ENCODE assay signal across 1 cellular context in the genomic region with DNA sequence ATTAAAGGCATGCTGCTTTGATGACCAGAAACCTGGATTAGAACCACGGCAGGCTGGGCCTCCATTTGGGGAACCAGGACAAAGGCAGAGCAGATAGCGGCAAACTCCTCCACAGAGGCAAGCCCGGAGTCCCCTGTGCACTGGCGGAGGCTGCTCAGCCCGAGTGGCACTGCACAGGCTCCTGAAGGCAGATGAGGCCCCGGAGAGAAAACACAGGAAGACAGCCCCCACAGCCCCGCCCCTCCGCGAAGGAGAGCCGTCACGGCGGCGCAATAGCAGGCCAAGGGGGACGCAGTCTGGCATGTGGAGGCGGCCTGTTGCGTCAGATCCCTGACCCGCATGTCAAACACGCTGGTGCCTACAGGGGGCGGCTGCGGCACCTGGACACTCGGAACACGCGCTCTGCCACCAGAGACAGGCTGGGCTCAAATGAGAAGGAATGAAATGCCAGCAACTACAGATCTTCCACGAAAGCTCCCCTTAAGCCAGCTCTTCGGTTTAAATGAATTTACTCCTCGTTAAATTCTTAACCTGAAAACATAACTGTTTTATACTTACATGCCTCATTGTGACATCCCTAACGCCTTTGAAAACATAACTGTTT.
A peak's percentile ranks its signal among the peaks of the same experiment; 100 is the strongest.
TF ChIP-seq lines count a peak whose summit lies in the region.

No MANE protein-coding gene starts in this region.

TF ChIP-seq in HepG2, 621 proteins besides CTCF, POLR2A, EP300 and RAD21 (continued from another document and continues in another):
- TF ChIP-seq, protein P1, sequence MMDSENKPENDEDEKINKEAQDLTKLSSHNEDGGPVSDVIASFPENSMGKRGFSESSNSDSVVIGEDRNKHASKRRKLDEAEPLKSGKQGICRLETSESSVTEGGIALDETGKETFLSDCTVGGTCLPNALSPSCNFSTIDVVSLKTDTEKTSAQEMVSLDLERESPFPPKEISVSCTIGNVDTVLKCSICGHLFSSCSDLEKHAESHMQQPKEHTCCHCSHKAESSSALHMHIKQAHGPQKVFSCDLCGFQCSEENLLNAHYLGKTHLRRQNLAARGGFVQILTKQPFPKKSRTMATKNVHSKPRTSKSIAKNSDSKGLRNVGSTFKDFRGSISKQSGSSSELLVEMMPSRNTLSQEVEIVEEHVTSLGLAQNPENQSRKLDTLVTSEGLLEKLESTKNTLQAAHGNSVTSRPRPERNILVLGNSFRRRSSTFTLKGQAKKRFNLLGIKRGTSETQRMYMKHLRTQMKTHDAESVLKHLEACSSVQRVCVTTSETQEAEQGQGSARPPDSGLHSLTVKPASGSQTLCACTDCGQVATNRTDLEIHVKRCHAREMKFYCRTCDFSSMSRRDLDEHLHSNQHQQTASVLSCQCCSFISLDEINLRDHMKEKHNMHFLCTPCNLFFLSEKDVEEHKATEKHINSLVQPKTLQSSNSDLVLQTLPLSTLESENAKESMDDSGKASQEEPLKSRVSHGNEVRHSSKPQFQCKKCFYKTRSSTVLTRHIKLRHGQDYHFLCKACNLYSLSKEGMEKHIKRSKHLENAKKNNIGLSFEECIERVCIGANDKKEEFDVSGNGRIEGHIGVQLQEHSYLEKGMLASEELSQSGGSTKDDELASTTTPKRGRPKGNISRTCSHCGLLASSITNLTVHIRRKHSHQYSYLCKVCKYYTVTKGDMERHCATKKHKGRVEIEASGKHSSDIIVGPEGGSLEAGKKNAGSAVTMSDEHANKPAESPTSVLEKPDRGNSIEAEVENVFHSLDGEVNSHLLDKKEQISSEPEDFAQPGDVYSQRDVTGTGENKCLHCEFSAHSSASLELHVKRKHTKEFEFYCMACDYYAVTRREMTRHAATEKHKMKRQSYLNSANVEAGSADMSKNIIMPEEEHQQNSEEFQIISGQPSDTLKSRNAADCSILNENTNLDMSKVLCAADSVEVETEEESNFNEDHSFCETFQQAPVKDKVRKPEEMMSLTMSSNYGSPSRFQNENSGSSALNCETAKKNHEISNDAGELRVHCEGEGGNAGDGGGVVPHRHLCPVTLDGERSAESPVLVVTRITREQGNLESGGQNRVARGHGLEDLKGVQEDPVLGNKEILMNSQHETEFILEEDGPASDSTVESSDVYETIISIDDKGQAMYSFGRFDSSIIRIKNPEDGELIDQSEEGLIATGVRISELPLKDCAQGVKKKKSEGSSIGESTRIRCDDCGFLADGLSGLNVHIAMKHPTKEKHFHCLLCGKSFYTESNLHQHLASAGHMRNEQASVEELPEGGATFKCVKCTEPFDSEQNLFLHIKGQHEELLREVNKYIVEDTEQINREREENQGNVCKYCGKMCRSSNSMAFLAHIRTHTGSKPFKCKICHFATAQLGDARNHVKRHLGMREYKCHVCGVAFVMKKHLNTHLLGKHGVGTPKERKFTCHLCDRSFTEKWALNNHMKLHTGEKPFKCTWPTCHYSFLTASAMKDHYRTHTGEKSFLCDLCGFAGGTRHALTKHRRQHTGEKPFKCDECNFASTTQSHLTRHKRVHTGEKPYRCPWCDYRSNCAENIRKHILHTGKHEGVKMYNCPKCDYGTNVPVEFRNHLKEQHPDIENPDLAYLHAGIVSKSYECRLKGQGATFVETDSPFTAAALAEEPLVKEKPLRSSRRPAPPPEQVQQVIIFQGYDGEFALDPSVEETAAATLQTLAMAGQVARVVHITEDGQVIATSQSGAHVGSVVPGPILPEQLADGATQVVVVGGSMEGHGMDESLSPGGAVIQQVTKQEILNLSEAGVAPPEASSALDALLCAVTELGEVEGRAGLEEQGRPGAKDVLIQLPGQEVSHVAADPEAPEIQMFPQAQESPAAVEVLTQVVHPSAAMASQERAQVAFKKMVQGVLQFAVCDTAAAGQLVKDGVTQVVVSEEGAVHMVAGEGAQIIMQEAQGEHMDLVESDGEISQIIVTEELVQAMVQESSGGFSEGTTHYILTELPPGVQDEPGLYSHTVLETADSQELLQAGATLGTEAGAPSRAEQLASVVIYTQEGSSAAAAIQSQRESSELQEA (CRISPR knock-in tag; IDR thresholded peaks at IDR 0.05; ENCODE audit: not compliant biosample characterization): no peak
- TF ChIP-seq, protein P2, sequence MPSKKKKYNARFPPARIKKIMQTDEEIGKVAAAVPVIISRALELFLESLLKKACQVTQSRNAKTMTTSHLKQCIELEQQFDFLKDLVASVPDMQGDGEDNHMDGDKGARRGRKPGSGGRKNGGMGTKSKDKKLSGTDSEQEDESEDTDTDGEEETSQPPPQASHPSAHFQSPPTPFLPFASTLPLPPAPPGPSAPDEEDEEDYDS (CRISPR knock-in tag; IDR thresholded peaks at IDR 0.05): no peak
- TF ChIP-seq ZNF619 (CRISPR knock-in tag; IDR thresholded peaks at IDR 0.05): no peak
- TF ChIP-seq ZNF546 (CRISPR knock-in tag; conservative IDR thresholded peaks at IDR 0.05): no peak
- no peak for TF ChIP-seq KLF15 (CRISPR knock-in tag; IDR thresholded peaks at IDR 0.05; ENCODE audit: borderline replicate concordance)
- no peak for TF ChIP-seq ZSCAN20 (CRISPR knock-in tag; IDR thresholded peaks at IDR 0.05; ENCODE audit: borderline replicate concordance)
- TF ChIP-seq SATB2 (CRISPR knock-in tag; IDR thresholded peaks at IDR 0.05): no peak
- peak; percentile 89 for TF ChIP-seq CEBPB (IDR thresholded peaks at IDR 0.05; ENCODE audit: borderline replicate concordance, low read depth, low read length)
- TF ChIP-seq ZNF629 (CRISPR knock-in tag; conservative IDR thresholded peaks at IDR 0.05): no peak
- TF ChIP-seq ZNF83 (CRISPR knock-in tag; IDR thresholded peaks at IDR 0.05; ENCODE audit: borderline replicate concordance): no peak
- TF ChIP-seq ZFP90 (CRISPR knock-in tag; IDR thresholded peaks at IDR 0.05; ENCODE audit: borderline replicate concordance): no peak
- TF ChIP-seq, protein P3, sequence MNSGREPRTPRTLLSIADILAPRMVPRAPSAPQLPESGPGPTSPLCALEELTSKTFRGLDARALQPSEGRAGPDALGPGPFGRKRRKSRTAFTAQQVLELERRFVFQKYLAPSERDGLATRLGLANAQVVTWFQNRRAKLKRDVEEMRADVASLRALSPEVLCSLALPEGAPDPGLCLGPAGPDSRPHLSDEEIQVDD (CRISPR knock-in tag; IDR thresholded peaks at IDR 0.05; ENCODE audit: borderline replicate concordance): no peak
- TF ChIP-seq ZNF557 (CRISPR knock-in tag; IDR thresholded peaks at IDR 0.05): no peak
- no peak for TF ChIP-seq THAP11 (CRISPR knock-in tag; IDR thresholded peaks at IDR 0.05)
- TF ChIP-seq ETV6 (CRISPR knock-in tag; conservative IDR thresholded peaks at IDR 0.05): no peak
- TF ChIP-seq, protein P4, sequence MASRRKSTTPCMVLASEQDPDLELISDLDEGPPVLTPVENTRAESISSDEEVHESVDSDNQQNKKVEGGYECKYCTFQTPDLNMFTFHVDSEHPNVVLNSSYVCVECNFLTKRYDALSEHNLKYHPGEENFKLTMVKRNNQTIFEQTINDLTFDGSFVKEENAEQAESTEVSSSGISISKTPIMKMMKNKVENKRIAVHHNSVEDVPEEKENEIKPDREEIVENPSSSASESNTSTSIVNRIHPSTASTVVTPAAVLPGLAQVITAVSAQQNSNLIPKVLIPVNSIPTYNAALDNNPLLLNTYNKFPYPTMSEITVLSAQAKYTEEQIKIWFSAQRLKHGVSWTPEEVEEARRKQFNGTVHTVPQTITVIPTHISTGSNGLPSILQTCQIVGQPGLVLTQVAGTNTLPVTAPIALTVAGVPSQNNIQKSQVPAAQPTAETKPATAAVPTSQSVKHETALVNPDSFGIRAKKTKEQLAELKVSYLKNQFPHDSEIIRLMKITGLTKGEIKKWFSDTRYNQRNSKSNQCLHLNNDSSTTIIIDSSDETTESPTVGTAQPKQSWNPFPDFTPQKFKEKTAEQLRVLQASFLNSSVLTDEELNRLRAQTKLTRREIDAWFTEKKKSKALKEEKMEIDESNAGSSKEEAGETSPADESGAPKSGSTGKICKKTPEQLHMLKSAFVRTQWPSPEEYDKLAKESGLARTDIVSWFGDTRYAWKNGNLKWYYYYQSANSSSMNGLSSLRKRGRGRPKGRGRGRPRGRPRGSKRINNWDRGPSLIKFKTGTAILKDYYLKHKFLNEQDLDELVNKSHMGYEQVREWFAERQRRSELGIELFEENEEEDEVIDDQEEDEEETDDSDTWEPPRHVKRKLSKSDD (CRISPR knock-in tag; IDR thresholded peaks at IDR 0.05; ENCODE audit: low read depth): peak; percentile 90
- TF ChIP-seq TAF15 (IDR thresholded peaks at IDR 0.05; ENCODE audit: low read depth, low read length, poor library complexity, severe bottlenecking): no peak
- peak; percentile 63 for TF ChIP-seq STAG1 (CRISPR knock-in tag; IDR thresholded peaks at IDR 0.05)
- no peak for TF ChIP-seq SNRNP70 (IDR thresholded peaks at IDR 0.05; ENCODE audit: low read depth, low read length)
- TF ChIP-seq, protein P5, sequence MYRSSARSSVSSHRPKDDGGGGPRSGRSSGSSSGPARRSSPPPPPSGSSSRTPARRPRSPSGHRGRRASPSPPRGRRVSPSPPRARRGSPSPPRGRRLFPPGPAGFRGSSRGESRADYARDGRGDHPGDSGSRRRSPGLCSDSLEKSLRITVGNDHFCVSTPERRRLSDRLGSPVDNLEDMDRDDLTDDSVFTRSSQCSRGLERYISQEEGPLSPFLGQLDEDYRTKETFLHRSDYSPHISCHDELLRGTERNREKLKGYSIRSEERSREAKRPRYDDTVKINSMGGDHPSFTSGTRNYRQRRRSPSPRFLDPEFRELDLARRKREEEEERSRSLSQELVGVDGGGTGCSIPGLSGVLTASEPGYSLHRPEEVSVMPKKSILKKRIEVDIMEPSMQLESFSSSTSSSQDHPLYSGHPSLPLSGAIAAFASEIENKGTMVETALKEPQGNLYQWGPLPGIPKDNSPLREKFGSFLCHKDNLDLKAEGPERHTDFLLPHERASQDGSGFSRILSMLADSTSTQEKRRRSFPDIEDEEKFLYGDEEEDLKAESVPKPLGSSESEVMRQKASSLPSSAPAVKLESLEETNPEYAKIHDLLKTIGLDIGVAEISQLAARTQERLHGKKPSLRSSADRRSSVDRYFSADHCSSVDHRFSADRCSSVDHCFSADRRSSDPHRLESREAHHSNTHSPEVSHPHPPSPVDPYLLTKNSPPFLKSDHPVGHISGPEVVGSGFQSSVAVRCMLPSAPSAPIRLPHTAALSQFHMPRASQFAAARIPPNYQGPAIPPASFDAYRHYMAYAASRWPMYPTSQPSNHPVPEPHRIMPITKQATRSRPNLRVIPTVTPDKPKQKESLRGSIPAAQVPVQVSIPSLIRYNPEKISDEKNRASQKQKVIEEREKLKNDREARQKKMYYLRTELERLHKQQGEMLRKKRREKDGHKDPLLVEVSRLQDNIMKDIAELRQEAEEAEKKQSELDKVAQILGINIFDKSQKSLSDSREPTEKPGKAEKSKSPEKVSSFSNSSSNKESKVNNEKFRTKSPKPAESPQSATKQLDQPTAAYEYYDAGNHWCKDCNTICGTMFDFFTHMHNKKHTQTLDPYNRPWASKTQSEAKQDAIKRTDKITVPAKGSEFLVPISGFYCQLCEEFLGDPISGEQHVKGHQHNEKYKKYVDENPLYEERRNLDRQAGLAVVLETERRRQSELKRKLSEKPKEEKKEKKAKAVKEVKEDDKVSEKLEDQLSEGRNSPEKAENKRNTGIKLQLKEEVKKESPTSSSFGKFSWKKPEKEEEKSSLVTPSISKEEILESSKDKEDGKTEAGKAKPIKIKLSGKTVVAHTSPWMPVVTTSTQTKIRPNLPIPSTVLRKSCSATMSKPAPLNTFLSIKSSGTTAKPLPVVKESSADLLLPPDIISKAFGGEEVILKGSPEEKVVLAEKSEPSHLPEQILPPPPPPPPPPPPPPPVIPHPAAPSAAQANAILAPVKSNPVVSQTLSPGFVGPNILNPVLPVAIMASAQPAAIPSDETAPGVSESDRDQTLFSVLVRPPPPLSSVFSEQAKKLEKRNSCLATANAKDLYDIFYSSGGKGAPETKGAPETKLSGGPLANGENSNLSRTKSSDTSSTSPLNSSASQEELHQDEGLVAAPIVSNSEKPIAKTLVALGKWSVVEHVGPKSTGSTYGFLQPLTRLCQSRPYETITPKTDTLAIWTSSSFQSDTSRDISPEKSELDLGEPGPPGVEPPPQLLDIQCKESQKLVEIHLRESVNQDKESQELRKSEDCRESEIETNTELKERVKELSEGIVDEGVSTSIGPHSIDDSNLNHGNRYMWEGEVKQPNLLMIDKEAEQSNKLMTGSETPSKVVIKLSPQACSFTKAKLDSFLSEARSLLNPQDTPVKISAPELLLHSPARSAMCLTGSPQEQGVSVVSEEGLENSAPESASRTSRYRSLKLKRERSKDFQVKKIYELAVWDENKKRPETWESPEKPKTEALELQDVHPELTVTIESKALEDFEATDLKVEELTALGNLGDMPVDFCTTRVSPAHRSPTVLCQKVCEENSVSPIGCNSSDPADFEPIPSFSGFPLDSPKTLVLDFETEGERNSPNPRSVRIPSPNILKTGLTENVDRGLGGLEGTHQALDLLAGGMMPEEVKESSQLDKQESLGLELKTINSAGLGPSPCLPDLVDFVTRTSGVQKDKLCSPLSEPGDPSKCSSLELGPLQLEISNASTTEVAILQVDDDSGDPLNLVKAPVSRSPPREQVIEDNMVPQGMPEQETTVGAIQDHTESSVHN (CRISPR knock-in tag; IDR thresholded peaks at IDR 0.05): no peak
- TF ChIP-seq, protein P6, sequence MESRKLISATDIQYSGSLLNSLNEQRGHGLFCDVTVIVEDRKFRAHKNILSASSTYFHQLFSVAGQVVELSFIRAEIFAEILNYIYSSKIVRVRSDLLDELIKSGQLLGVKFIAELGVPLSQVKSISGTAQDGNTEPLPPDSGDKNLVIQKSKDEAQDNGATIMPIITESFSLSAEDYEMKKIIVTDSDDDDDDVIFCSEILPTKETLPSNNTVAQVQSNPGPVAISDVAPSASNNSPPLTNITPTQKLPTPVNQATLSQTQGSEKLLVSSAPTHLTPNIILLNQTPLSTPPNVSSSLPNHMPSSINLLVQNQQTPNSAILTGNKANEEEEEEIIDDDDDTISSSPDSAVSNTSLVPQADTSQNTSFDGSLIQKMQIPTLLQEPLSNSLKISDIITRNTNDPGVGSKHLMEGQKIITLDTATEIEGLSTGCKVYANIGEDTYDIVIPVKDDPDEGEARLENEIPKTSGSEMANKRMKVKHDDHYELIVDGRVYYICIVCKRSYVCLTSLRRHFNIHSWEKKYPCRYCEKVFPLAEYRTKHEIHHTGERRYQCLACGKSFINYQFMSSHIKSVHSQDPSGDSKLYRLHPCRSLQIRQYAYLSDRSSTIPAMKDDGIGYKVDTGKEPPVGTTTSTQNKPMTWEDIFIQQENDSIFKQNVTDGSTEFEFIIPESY (CRISPR knock-in tag; IDR thresholded peaks at IDR 0.05): peak; percentile 100
- TF ChIP-seq ZNF263 (CRISPR knock-in tag; IDR thresholded peaks at IDR 0.05): no peak
- no peak for TF ChIP-seq NR2F6 (IDR thresholded peaks at IDR 0.05)
- 0 out of 2 replicates have a peak, but pooled peaks have one; percentile 28 for TF ChIP-seq NR2F6 (CRISPR knock-in tag; IDR thresholded peaks at IDR 0.05)
- TF ChIP-seq HOXA7 (CRISPR knock-in tag; IDR thresholded peaks at IDR 0.05): no peak
- no peak for TF ChIP-seq SETDB1 (CRISPR knock-in tag; IDR thresholded peaks at IDR 0.05; ENCODE audit: borderline replicate concordance)
- no peak for TF ChIP-seq PRPF4 (IDR thresholded peaks at IDR 0.05; ENCODE audit: low read depth, low read length, poor library complexity, severe bottlenecking)
- TF ChIP-seq, protein P7, sequence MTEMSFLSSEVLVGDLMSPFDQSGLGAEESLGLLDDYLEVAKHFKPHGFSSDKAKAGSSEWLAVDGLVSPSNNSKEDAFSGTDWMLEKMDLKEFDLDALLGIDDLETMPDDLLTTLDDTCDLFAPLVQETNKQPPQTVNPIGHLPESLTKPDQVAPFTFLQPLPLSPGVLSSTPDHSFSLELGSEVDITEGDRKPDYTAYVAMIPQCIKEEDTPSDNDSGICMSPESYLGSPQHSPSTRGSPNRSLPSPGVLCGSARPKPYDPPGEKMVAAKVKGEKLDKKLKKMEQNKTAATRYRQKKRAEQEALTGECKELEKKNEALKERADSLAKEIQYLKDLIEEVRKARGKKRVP (CRISPR knock-in tag; IDR thresholded peaks at IDR 0.05): peak in 1 of 2 experiments; percentile 93; a peak in 2 of 4 replicates
- no peak for TF ChIP-seq ETV5 (CRISPR knock-in tag; IDR thresholded peaks at IDR 0.05; ENCODE audit: borderline replicate concordance)
